ENCODE assay signal across 1 cellular context in genomic region chr17:42276609-42277341, GRCh38.
TF ChIP-seq lines count a peak whose summit lies in the region.

No MANE protein-coding gene starts in this region.

TF ChIP-seq in HepG2, 621 proteins besides CTCF, POLR2A, EP300 and RAD21 (continued from another document and continues in another):
- TF ChIP-seq ZNF33A (CRISPR knock-in tag; IDR thresholded peaks at IDR 0.05; ENCODE audit: borderline replicate concordance) (0 out of 2 replicates have a peak, but pooled peaks have one; percentile 78), ZNF816 (CRISPR knock-in tag; IDR thresholded peaks at IDR 0.05; ENCODE audit: borderline replicate concordance) (peak; percentile 91; the same call in 1 of the 2 replicates), ZFX (CRISPR knock-in tag; IDR thresholded peaks at IDR 0.05; ENCODE audit: low read depth) (peak; percentile 90; the same call in 1 of the 2 replicates), ZNF3 (CRISPR knock-in tag; IDR thresholded peaks at IDR 0.05) (no peak), REST (IDR thresholded peaks at IDR 0.05; ENCODE audit: borderline replicate concordance in 1 of 2, low read depth in 1 of 2, low read length in 2 of 2) (peak in 1 of 2 experiments; percentile 40; a peak in 2 of 4 replicates), ZNF205 (CRISPR knock-in tag; IDR thresholded peaks at IDR 0.05) (no peak), POLR2AphosphoS2 (IDR thresholded peaks at IDR 0.05; ENCODE audit: low read depth, low read length) (no peak), ZBTB1 (CRISPR knock-in tag; IDR thresholded peaks at IDR 0.05; ENCODE audit: borderline replicate concordance) (no peak), MXI1 (IDR thresholded peaks at IDR 0.05; ENCODE audit: borderline replicate concordance, low read depth, low read length) (no peak), MYNN (CRISPR knock-in tag; IDR thresholded peaks at IDR 0.05; ENCODE audit: low read depth) (no peak; the same call in 1 of the 2 replicates), HIVEP1 (CRISPR knock-in tag; IDR thresholded peaks at IDR 0.05) (peak; percentile 94), ZNF557 (CRISPR knock-in tag; IDR thresholded peaks at IDR 0.05) (peak; percentile 77; the same call in 1 of the 2 replicates), MED8 (CRISPR knock-in tag; IDR thresholded peaks at IDR 0.05; ENCODE audit: insufficient replicate concordance) (peak; percentile 77), ZNF563 (CRISPR knock-in tag; IDR thresholded peaks at IDR 0.05) (peak; percentile 91), PAXIP1 (CRISPR knock-in tag; conservative IDR thresholded peaks at IDR 0.05) (peak; percentile 96), ZBTB7B (CRISPR knock-in tag; IDR thresholded peaks at IDR 0.05) (peak; percentile 100), RFXANK (CRISPR knock-in tag; IDR thresholded peaks at IDR 0.05) (no peak), ETV6 (CRISPR knock-in tag; conservative IDR thresholded peaks at IDR 0.05) (peak; percentile 62; the same call in 1 of the 2 replicates), NKX3-1 (CRISPR knock-in tag; IDR thresholded peaks at IDR 0.05) (no peak; the same call in 1 of the 2 replicates), MEIS2 (CRISPR knock-in tag; IDR thresholded peaks at IDR 0.05) (peak; percentile 84; the same call in 1 of the 2 replicates), ZNF772 (CRISPR knock-in tag; IDR thresholded peaks at IDR 0.05) (peak; percentile 85; the same call in 1 of the 2 replicates), TBP (CRISPR knock-in tag; IDR thresholded peaks at IDR 0.05) (peak; percentile 87; the same call in 1 of the 2 replicates), ASH2L (IDR thresholded peaks at IDR 0.05; ENCODE audit: insufficient read length, low read depth, low read length) (peak; percentile 94), ZNF468 (CRISPR knock-in tag; IDR thresholded peaks at IDR 0.05) (0 out of 2 replicates have a peak, but pooled peaks have one; percentile 65), SALL1 (CRISPR knock-in tag; IDR thresholded peaks at IDR 0.05) (peak; percentile 90), NR2C2 (CRISPR knock-in tag; IDR thresholded peaks at IDR 0.05; ENCODE audit: borderline replicate concordance) (peak; percentile 78; the same call in 1 of the 2 replicates), JUND (CRISPR knock-in tag; IDR thresholded peaks at IDR 0.05) (no peak), POLR2AphosphoS5 (IDR thresholded peaks at IDR 0.05; ENCODE audit: low read depth, low read length) (peak; percentile 57), NFE2 (CRISPR knock-in tag; IDR thresholded peaks at IDR 0.05) (no peak), ZNF562 (CRISPR knock-in tag; IDR thresholded peaks at IDR 0.05; ENCODE audit: borderline replicate concordance) (no peak; the same call in 1 of the 2 replicates), SPEN (CRISPR knock-in tag; IDR thresholded peaks at IDR 0.05; ENCODE audit: low read depth) (peak; percentile 87), ZNF180 (CRISPR knock-in tag; IDR thresholded peaks at IDR 0.05; ENCODE audit: borderline replicate concordance, low read depth) (no peak), NFYB (CRISPR knock-in tag; IDR thresholded peaks at IDR 0.05) (peak; percentile 23; the same call in 1 of the 2 replicates), STAT6 (CRISPR knock-in tag; IDR thresholded peaks at IDR 0.05; ENCODE audit: borderline replicate concordance) (no peak; the same call in 1 of the 2 replicates), ZGPAT (CRISPR knock-in tag; IDR thresholded peaks at IDR 0.05) (peak; percentile 95; the same call in 1 of the 2 replicates), ZFYVE20 (CRISPR knock-in tag; IDR thresholded peaks at IDR 0.05; ENCODE audit: borderline replicate concordance, low read depth) (no peak), KLF12 (CRISPR knock-in tag; IDR thresholded peaks at IDR 0.05; ENCODE audit: borderline replicate concordance) (peak; percentile 81; the same call in 1 of the 2 replicates), JARID2 (CRISPR knock-in tag; IDR thresholded peaks at IDR 0.05; ENCODE audit: insufficient replicate concordance) (peak; percentile 62), MIXL1 (CRISPR knock-in tag; IDR thresholded peaks at IDR 0.05) (peak; percentile 73)
- TF ChIP-seq, protein P1, sequence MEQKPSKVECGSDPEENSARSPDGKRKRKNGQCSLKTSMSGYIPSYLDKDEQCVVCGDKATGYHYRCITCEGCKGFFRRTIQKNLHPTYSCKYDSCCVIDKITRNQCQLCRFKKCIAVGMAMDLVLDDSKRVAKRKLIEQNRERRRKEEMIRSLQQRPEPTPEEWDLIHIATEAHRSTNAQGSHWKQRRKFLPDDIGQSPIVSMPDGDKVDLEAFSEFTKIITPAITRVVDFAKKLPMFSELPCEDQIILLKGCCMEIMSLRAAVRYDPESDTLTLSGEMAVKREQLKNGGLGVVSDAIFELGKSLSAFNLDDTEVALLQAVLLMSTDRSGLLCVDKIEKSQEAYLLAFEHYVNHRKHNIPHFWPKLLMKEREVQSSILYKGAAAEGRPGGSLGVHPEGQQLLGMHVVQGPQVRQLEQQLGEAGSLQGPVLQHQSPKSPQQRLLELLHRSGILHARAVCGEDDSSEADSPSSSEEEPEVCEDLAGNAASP (CRISPR knock-in tag; IDR thresholded peaks at IDR 0.05; ENCODE audit: borderline replicate concordance), result peak; percentile 98
- TF ChIP-seq, protein P2, sequence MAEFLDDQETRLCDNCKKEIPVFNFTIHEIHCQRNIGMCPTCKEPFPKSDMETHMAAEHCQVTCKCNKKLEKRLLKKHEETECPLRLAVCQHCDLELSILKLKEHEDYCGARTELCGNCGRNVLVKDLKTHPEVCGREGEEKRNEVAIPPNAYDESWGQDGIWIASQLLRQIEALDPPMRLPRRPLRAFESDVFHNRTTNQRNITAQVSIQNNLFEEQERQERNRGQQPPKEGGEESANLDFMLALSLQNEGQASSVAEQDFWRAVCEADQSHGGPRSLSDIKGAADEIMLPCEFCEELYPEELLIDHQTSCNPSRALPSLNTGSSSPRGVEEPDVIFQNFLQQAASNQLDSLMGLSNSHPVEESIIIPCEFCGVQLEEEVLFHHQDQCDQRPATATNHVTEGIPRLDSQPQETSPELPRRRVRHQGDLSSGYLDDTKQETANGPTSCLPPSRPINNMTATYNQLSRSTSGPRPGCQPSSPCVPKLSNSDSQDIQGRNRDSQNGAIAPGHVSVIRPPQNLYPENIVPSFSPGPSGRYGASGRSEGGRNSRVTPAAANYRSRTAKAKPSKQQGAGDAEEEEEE (CRISPR knock-in tag; IDR thresholded peaks at IDR 0.05; ENCODE audit: borderline replicate concordance), result no peak; the same call in 1 of the 2 replicates
- TF ChIP-seq, protein P3, sequence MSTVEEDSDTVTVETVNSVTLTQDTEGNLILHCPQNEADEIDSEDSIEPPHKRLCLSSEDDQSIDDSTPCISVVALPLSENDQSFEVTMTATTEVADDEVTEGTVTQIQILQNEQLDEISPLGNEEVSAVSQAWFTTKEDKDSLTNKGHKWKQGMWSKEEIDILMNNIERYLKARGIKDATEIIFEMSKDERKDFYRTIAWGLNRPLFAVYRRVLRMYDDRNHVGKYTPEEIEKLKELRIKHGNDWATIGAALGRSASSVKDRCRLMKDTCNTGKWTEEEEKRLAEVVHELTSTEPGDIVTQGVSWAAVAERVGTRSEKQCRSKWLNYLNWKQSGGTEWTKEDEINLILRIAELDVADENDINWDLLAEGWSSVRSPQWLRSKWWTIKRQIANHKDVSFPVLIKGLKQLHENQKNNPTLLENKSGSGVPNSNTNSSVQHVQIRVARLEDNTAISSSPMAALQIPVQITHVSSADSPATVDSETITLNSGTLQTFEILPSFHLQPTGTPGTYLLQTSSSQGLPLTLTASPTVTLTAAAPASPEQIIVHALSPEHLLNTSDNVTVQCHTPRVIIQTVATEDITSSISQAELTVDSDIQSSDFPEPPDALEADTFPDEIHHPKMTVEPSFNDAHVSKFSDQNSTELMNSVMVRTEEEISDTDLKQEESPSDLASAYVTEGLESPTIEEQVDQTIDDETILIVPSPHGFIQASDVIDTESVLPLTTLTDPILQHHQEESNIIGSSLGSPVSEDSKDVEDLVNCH (CRISPR knock-in tag; IDR thresholded peaks at IDR 0.05), result no peak
- TF ChIP-seq, protein P4, sequence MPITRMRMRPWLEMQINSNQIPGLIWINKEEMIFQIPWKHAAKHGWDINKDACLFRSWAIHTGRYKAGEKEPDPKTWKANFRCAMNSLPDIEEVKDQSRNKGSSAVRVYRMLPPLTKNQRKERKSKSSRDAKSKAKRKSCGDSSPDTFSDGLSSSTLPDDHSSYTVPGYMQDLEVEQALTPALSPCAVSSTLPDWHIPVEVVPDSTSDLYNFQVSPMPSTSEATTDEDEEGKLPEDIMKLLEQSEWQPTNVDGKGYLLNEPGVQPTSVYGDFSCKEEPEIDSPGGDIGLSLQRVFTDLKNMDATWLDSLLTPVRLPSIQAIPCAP (CRISPR knock-in tag; IDR thresholded peaks at IDR 0.05; ENCODE audit: low read depth), result no peak
